Comparison of ENCODE assay signal across 8 cellular contexts in the genomic region with DNA sequence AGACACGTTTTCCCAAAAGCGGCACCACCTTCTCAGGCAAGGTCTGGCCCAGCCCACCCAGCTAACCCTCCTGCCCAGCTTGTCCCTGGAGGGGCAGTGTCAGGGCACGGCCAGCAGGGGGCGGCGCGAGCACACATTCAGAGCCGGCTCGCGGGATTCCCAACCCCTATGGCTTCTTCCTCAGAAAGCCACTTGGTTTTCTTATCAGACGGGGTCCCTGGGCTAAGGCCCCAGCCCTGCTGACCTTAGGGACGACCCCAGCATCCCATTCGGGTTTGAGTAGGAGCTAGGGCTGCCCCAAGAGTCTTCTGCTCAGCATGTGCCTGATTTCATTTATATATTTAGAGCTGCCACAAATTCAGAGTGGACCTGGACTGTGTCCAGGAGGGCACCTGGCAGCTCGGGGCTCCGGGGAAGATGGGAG. TPM values are rescaled to one million over a fixed set of nuclear protein-coding genes. Genes with fewer than 3 reads are reported as not detected.
DNase-seq lines count a peak whose midpoint lies in the region; ATAC-seq and TF ChIP-seq lines count a peak whose summit lies in the region.

No MANE protein-coding gene starts in this region.

- no peak for TF ChIP-seq POLR2A in right lobe of liver (IDR thresholded peaks at IDR 0.05)

- no peaks in the 10 kb centered on the region for H3K27me3 Mint-ChIP-seq in chondrocyte (ENCODE audit: low read depth)

- H3K4me1 Mint-ChIP-seq in chondrocyte (ENCODE audit: low read depth): peaks cover 6% of the 10 kb centered on the region

- peak overlapping the region; percentile 36 for H3K4me3 Mint-ChIP-seq in chondrocyte (ENCODE audit: unreplicated experiment)

- peak overlapping the region in 1 of 3 donors; percentile 17 for H3K4me3 ChIP-seq in right lobe of liver

- DNase-seq in NCI-H1436 (lab: John Stamatoyannopoulos, UW) (peak; percentile 52), NCI-H1436 treated with DMSO at 0.1 percent for 48 hours (lab: John Stamatoyannopoulos, UW) (no peak), NCI-H345 (lab: John Stamatoyannopoulos, UW) (peak; percentile 57), chondrocyte (ENCODE audit: low spot score) (peak; percentile 87), right lobe of liver (peak; percentile 74 to 82 (median 76))
- DNase-seq in activated CD4-positive, alpha-beta T cell treated with anti-CD3 and anti-CD28 coated beads for 48 hours: peak; percentile 85
- DNase-seq in stimulated activated CD4-positive, alpha-beta T cell treated with anti-CD3 and anti-CD28 coated beads, Interleukin-4, amount 100 ng/mL, for 4 hours: peak; percentile 64 to 75

- no peaks in the 10 kb centered on the region for H3K36me3 ChIP-seq in right lobe of liver

- H3K27ac ChIP-seq in right lobe of liver: no peak overlapping the region

- H3K27me3 ChIP-seq in right lobe of liver: no peaks in the 10 kb centered on the region

- peaks cover 0 to 4% (median 0%) of the 10 kb centered on the region in 4 donors for H3K4me1 ChIP-seq in right lobe of liver

- ATAC-seq in HG02973 (IDR thresholded peaks at IDR 0.05; ENCODE audit: unreplicated experiment): peak; percentile 62
- peak; percentile 91 to 98 (median 94) for ATAC-seq in right lobe of liver

- H3K27ac Mint-ChIP-seq in chondrocyte (ENCODE audit: unreplicated experiment): no peak overlapping the region

- 1% methylated on average over 12 of the region's 14 CpGs for WGBS in right lobe of liver (ENCODE audit: insufficient coverage, low coverage, low lambda C conversion rate, missing lambda C conversion rate)

- H3K36me3 Mint-ChIP-seq in chondrocyte (ENCODE audit: low read depth): no peaks in the 10 kb centered on the region

- TF ChIP-seq CTCF in chondrocyte (IDR thresholded peaks at IDR 0.05) (peak; percentile 99), right lobe of liver (IDR thresholded peaks at IDR 0.05) (peak; percentile 88 to 98 (median 98))

- intact Hi-C loops in right lobe of liver (cut with DNase I): loop anchor here in 1 of 2 donors (5.0 kb wide), 1 partner anchor 90 kb away; no protein-coding TSS in a partner anchor

- H3K9me3 Mint-ChIP-seq in chondrocyte (ENCODE audit: low read depth): no peaks in the 10 kb centered on the region

- no peaks in the 10 kb centered on the region for H3K9me3 ChIP-seq in right lobe of liver

RNA-seq across cellular contexts. Expression of a gene that starts 14.5 kb away (rescaled TPM):
- not detected in 3 replicates for total RNA-seq in chondrocyte
- total RNA-seq in right lobe of liver: not detected

RNA-seq across cellular contexts. Expression of a gene that starts 36.9 kb away (rescaled TPM):
- 11.2 to 26.0 TPM (median 15.3 TPM) in 3 replicates for total RNA-seq in chondrocyte
- 1 to 10 TPM in 5 of 6 experiments, under 1 TPM in 1; 0.98 to 7.2 (median 2.8) TPM for total RNA-seq in right lobe of liver
